In genomic region chr14:71668186-71668912, GRCh38 we compare ENCODE assay signal across 19 cellular contexts.
DNase-seq lines count a peak whose midpoint lies in the region; ATAC-seq and TF ChIP-seq lines count a peak whose summit lies in the region.
"Had no signal": no experiment of that assay in that cellular context is flagged by ENCODE, and none has a peak within 500 bp of the region (broad histone marks: within the 10 kb centered on the region; RNA-seq: fewer than 3 reads in every experiment).

No MANE protein-coding gene starts in this region.

- peaks cover 23% of the 10 kb centered on the region for H3F3A ChIP-seq in SK-N-SH (replicated peaks; ENCODE audit: insufficient read depth)

- POLR2A ChIA-PET in SK-N-SH (lab: Yijun Ruan, JAX) = no interaction called here

- H2BK120ac ChIP-seq in neuronal stem cell (ENCODE audit: low read depth, low read length) = no peak overlapping the region

- no peak overlapping the region for H3K9ac ChIP-seq in SK-N-SH
- no peak overlapping the region for H3K9ac ChIP-seq in neuronal stem cell (ENCODE audit: low read depth, low read length, poor library complexity)

- no peak overlapping the region for H2AK5ac ChIP-seq in neuronal stem cell (ENCODE audit: low read depth, low read length)

- H3K36me3 ChIP-seq in SK-N-SH (replicated peaks in 1 of 2; ENCODE audit: control insufficient read depth in 1 of 2, insufficient read depth in 2 of 2, low read length in 1 of 2) (peaks cover 4 to 20% of the 10 kb centered on the region in 2 experiments), upper lobe of right lung (no peaks in the 10 kb centered on the region), neuronal stem cell (replicated peaks in 1 of 2; ENCODE audit: control insufficient read depth in 2 of 2, insufficient read depth in 2 of 2, low read length in 2 of 2) (peaks cover 7 to 26% of the 10 kb centered on the region in 2 donors), heart left ventricle (peaks cover 0 to 13% (median 7%) of the 10 kb centered on the region in 9 donors)
- H3K36me3 ChIP-seq: BE2C, cardiac muscle cell had no signal

- WGBS in SK-N-SH (ENCODE audit: low lambda C conversion rate) = 77% methylated on average over 5 of the region's 5 CpGs
- WGBS in neuronal stem cell (ENCODE audit: extremely low coverage in 2 of 2, insufficient read length in 2 of 2, insufficient replicate concordance in 1 of 2), 2 donors = no CpG with 5 or more reads among the region's 5 CpGs
- 80 to 85% (median 81%) methylated on average over 5 of the region's 5 CpGs for WGBS in heart left ventricle, 4 donors

- H2AFZ ChIP-seq in SK-N-SH (ENCODE audit: low read depth) (no peak overlapping the region), neuronal stem cell (ENCODE audit: low read length) (no peak overlapping the region)

- H3K9me2 ChIP-seq in SK-N-SH = no peaks in the 10 kb centered on the region

- H3K9me3 ChIP-seq in SK-N-SH (no peaks in the 10 kb centered on the region), upper lobe of right lung (no peaks in the 10 kb centered on the region), neuronal stem cell (replicated peaks in 1 of 2; ENCODE audit: control insufficient read depth in 2 of 2, insufficient read depth in 1 of 2, low read depth in 1 of 2, low read length in 2 of 2) (peaks cover 0 to 2% of the 10 kb centered on the region in 2 donors), heart left ventricle (no peaks in the 10 kb centered on the region)
- H3K9me3 ChIP-seq: BE2C had no signal

- H3K14ac ChIP-seq in neuronal stem cell (ENCODE audit: low read length) = no peak overlapping the region

- no peak overlapping the region for H4K8ac ChIP-seq in neuronal stem cell (ENCODE audit: low read depth, low read length)

- no peak overlapping the region for H3K4me3 ChIP-seq in SK-N-SH (ENCODE audit: low read depth in 2 of 2, low read length in 1 of 2)
- H3K4me3 ChIP-seq in upper lobe of right lung = no peak overlapping the region
- no peak overlapping the region for H3K4me3 ChIP-seq in neuronal stem cell (ENCODE audit: low read length in 2 of 2)
- no peak overlapping the region for H3K4me3 ChIP-seq in heart left ventricle
- H3K4me3 ChIP-seq: cardiac muscle cell had no signal

- no peaks in the 10 kb centered on the region for H3K79me1 ChIP-seq in neuronal stem cell (ENCODE audit: low read depth, low read length)

- no peak for TF ChIP-seq EP300 in SK-N-SH (IDR thresholded peaks at IDR 0.05; ENCODE audit: borderline replicate concordance in 1 of 2, low read depth in 1 of 2, low read length in 1 of 2)

- TF ChIP-seq RAD21 in SK-N-SH (IDR thresholded peaks at IDR 0.05; ENCODE audit: low read length) = no peak

- no peak overlapping the region for H3K18ac ChIP-seq in neuronal stem cell (ENCODE audit: low read length)

- no peaks in the 10 kb centered on the region for H3K79me2 ChIP-seq in SK-N-SH (ENCODE audit: insufficient read depth)

- no peaks in the 10 kb centered on the region for H4K20me1 ChIP-seq in SK-N-SH (ENCODE audit: insufficient read depth)

- H3K4me2 ChIP-seq in SK-N-SH = no peak overlapping the region
- H3K4me2 ChIP-seq in neuronal stem cell (ENCODE audit: insufficient read depth, low read length, poor library complexity, severe bottlenecking) = no peak overlapping the region

- CTCF ChIA-PET in SK-N-SH (lab: Yijun Ruan, JAX) = interaction anchor here (1.5 to 3.9 kb wide), 2 partner anchors 9 to 215 kb away, joined by 3 to 9 read pairs; no protein-coding TSS in a partner anchor

- no peak overlapping the region for H2BK12ac ChIP-seq in neuronal stem cell (ENCODE audit: low read length)

- no peak overlapping the region for H3K27ac ChIP-seq in SK-N-SH (ENCODE audit: low read depth in 2 of 2, low read length in 1 of 2)
- H3K27ac ChIP-seq in upper lobe of right lung = no peak overlapping the region
- no peak overlapping the region for H3K27ac ChIP-seq in neuronal stem cell (replicated peaks; ENCODE audit: low read length)
- H3K27ac ChIP-seq in heart left ventricle = peak overlapping the region in 1 of 12 donors; percentile 25
- H3K27ac ChIP-seq: 22Rv1, cardiac muscle cell had no signal

- H3K4me1 ChIP-seq in SK-N-SH (ENCODE audit: control insufficient read depth in 1 of 2, insufficient read depth in 2 of 2, low read depth in 1 of 2, low read length in 1 of 2) (peaks cover 7 to 41% of the 10 kb centered on the region in 2 experiments; a peak in 3 of 4 replicates), upper lobe of right lung (no peaks in the 10 kb centered on the region), neuronal stem cell (ENCODE audit: control insufficient read depth in 2 of 2, insufficient read depth in 1 of 2, low read depth in 1 of 2, low read length in 2 of 2) (peaks cover 4 to 7% of the 10 kb centered on the region in 2 donors), heart left ventricle (peaks cover 0 to 3% (median 0%) of the 10 kb centered on the region in 12 donors)

- no peak overlapping the region for H3K4ac ChIP-seq in neuronal stem cell (ENCODE audit: low read length)

- DNase-seq in SK-N-SH (no peak), astrocyte of the hippocampus (ENCODE audit: low read depth, low spot score) (peak; percentile 40), iris pigment epithelial cell (ENCODE audit: low read depth) (peak; percentile 88), upper lobe of right lung (no peak), neuronal stem cell (ENCODE audit: low spot score) (no peak), heart left ventricle (no peak)
- DNase-seq: activated CD4-positive, alpha-beta T cell treated with anti-CD3 and anti-CD28 coated beads for 36 hours; BE2C; COR-L47; NCI-H2107; NCI-H524; nephron progenitor cell; stimulated activated CD4-positive, alpha-beta T cell treated with anti-CD3 and anti-CD28 coated beads, Interleukin-4, amount 100 ng/mL, for 24 hours; stimulated activated naive CD8-positive, alpha-beta T cell treated with anti-CD3 and anti-CD28 coated beads, Interleukin-15, amount 100 ng/mL, for 72 hours; SW 1271 had no signal

- H2BK15ac ChIP-seq in neuronal stem cell (ENCODE audit: low read length) = no peak overlapping the region

- intact Hi-C loops in upper lobe of right lung (cut with DNase I) (no loop called here), heart left ventricle (cut with DNase I) (no loop called here)

- TF ChIP-seq POLR2A in heart left ventricle (IDR thresholded peaks at IDR 0.05) = no peak

- no peak overlapping the region for H2BK5ac ChIP-seq in neuronal stem cell (ENCODE audit: low read length)

- H3K27me3 ChIP-seq in SK-N-SH (ENCODE audit: insufficient read depth) = no peaks in the 10 kb centered on the region
- H3K27me3 ChIP-seq in upper lobe of right lung = no peaks in the 10 kb centered on the region
- no peaks in the 10 kb centered on the region for H3K27me3 ChIP-seq in neuronal stem cell (ENCODE audit: control insufficient read depth in 3 of 3, insufficient read depth in 3 of 3, low read depth in 1 of 3, low read length in 3 of 3)
- H3K27me3 ChIP-seq in heart left ventricle = no peaks in the 10 kb centered on the region
- H3K27me3 ChIP-seq: BE2C, cardiac muscle cell had no signal

- TF ChIP-seq CTCF in SK-N-SH (IDR thresholded peaks at IDR 0.05) (no peak), upper lobe of right lung (IDR thresholded peaks at IDR 0.05) (no peak), heart left ventricle (IDR thresholded peaks at IDR 0.05) (no peak)

- ATAC-seq in SK-N-SH treated with all-trans-retinoic acid at 6 μM for 48 hours (peak; percentile 55), upper lobe of right lung (peak; percentile 33), GM21528 (IDR thresholded peaks at IDR 0.05; ENCODE audit: low FRiP score, unreplicated experiment) (no peak), heart left ventricle (no peak)
- ATAC-seq: activated CD4-positive, alpha-beta T cell treated with anti-CD3 and anti-CD28 coated beads for 36 hours; stimulated activated naive CD8-positive, alpha-beta T cell treated with anti-CD3 and anti-CD28 coated beads, Interleukin-15, amount 100 ng/mL, for 72 hours had no signal

- H3K23ac ChIP-seq in neuronal stem cell (ENCODE audit: low read depth, low read length, poor library complexity) = no peak overlapping the region

- H4K91ac ChIP-seq in neuronal stem cell (ENCODE audit: low read depth, low read length, poor library complexity) = no peak overlapping the region

TF ChIP-seq in SK-N-SH treated with all-trans-retinoic acid at 6 μM for 48 hours, 23 proteins besides CTCF, POLR2A, EP300 and RAD21 (continues in another document):
- TF ChIP-seq ARNTL (CRISPR knock-in tag; IDR thresholded peaks at IDR 0.05; ENCODE audit: borderline replicate concordance, low read depth) (no peak), SNAI2 (CRISPR knock-in tag; IDR thresholded peaks at IDR 0.05) (no peak), ZNF565 (CRISPR knock-in tag; conservative IDR thresholded peaks at IDR 0.05; ENCODE audit: low read depth) (no peak), RARB (CRISPR knock-in tag; IDR thresholded peaks at IDR 0.05) (no peak)
- TF ChIP-seq, protein P1, sequence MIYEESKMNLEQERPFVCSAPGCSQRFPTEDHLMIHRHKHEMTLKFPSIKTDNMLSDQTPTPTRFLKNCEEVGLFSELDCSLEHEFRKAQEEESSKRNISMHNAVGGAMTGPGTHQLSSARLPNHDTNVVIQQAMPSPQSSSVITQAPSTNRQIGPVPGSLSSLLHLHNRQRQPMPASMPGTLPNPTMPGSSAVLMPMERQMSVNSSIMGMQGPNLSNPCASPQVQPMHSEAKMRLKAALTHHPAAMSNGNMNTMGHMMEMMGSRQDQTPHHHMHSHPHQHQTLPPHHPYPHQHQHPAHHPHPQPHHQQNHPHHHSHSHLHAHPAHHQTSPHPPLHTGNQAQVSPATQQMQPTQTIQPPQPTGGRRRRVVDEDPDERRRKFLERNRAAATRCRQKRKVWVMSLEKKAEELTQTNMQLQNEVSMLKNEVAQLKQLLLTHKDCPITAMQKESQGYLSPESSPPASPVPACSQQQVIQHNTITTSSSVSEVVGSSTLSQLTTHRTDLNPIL (CRISPR knock-in tag; IDR thresholded peaks at IDR 0.05; ENCODE audit: low read depth) = no peak

TF ChIP-seq in SK-N-SH, 30 proteins besides CTCF, POLR2A, EP300 and RAD21 (continues in another document):
- TF ChIP-seq GATA2 (CRISPR knock-in tag; IDR thresholded peaks at IDR 0.05) = no peak
- TF ChIP-seq TCF12 (IDR thresholded peaks at IDR 0.05) = no peak
- TF ChIP-seq NRF1 (IDR thresholded peaks at IDR 0.05; ENCODE audit: low read depth, low read length) = no peak
- TF ChIP-seq, protein P2, sequence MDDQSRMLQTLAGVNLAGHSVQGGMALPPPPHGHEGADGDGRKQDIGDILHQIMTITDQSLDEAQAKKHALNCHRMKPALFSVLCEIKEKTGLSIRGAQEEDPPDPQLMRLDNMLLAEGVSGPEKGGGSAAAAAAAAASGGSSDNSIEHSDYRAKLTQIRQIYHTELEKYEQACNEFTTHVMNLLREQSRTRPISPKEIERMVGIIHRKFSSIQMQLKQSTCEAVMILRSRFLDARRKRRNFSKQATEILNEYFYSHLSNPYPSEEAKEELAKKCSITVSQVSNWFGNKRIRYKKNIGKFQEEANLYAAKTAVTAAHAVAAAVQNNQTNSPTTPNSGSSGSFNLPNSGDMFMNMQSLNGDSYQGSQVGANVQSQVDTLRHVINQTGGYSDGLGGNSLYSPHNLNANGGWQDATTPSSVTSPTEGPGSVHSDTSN (IDR thresholded peaks at IDR 0.05) = no peak
- TF ChIP-seq JUND (IDR thresholded peaks at IDR 0.05) = no peak

Comparison
In these comparisons a context has a peak if more than half of its experiments do, and no peak if none do; other contexts are left out.
1. ATAC-seq: peak in SK-N-SH treated with all-trans-retinoic acid at 6 μM for 48 hours (single experiment) and upper lobe of right lung (single experiment); none in GM21528 (single experiment) and heart left ventricle (0 of 4).
2. DNase-seq: peak in astrocyte of the hippocampus (single experiment) and iris pigment epithelial cell (single experiment); none in SK-N-SH (single experiment), upper lobe of right lung (single experiment), neuronal stem cell (single experiment) and heart left ventricle (0 of 5).